ENCODE assay signal across 13 cellular contexts in the genomic region with DNA sequence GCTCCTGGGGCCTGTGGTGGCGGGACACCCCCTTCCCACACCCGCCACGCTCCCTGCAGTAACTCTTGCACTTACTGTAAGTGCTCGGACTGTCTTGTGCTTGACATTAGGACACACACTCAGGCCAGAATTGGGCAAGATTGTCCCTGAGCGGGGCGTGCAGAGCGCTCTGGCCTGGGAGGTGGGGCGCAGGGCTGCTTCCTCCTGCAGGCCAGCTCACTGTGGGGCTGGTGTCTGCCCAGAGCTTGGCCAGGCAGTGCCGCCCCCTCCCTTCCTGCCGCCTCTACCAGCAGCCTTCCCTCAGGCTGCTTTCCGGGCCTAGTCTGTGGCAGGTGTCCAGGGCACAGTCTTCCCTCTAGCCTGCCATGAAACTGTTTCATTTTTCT. TPM values are rescaled to one million over a fixed set of nuclear protein-coding genes. Genes with fewer than 3 reads are reported as not detected.
DNase-seq lines count a peak whose midpoint lies in the region; ATAC-seq and TF ChIP-seq lines count a peak whose summit lies in the region.
"Had no signal": no experiment of that assay in that cellular context is flagged by ENCODE, and none has a peak within 500 bp of the region (broad histone marks: within the 10 kb centered on the region; RNA-seq: fewer than 3 reads in every experiment).

No MANE protein-coding gene starts in this region.

- TF ChIP-seq CTCF in dorsolateral prefrontal cortex (IDR thresholded peaks at IDR 0.05 in 54 of 56, conservative IDR thresholded peaks at IDR 0.05 in 2 of 56; ENCODE audit: low read depth in 1 of 56, partially characterized antibody in 56 of 56) (no peak), neutrophil (IDR thresholded peaks at IDR 0.05) (no peak)

- peaks cover 53 to 57% of the 10 kb centered on the region in 2 experiments for H3K4me1 ChIP-seq in neutrophil (ENCODE audit: control insufficient read depth in 1 of 2, insufficient read depth in 1 of 2, low read depth in 1 of 2, low read length in 1 of 2)

- H3K4me3 ChIP-seq in dorsolateral prefrontal cortex = no peak overlapping the region
- H3K4me3 ChIP-seq in neutrophil (ENCODE audit: low read depth in 1 of 2, low read length in 1 of 2) = peak overlapping the region; percentile 40 to 51
- H3K4me3 ChIP-seq: hepatocyte had no signal

- ATAC-seq in GM18502 (IDR thresholded peaks at IDR 0.05; ENCODE audit: poor library complexity, unreplicated experiment) (peak; percentile 24), HG03159 (IDR thresholded peaks at IDR 0.05; ENCODE audit: unreplicated experiment) (peak; percentile 3), HG03342 (IDR thresholded peaks at IDR 0.05; ENCODE audit: unreplicated experiment) (no peak)
- ATAC-seq: PC-3 had no signal

- no peaks in the 10 kb centered on the region for H3K9me3 ChIP-seq in neutrophil

- intact Hi-C loops in dorsolateral prefrontal cortex (cut with DNase I) = loop anchor here in 1 of 2 donors (10.0 kb wide), 1 partner anchor 503 kb away; the partner anchor contains the start of gene ZNF598

- peak overlapping the region in 35 of 59 donors; percentile 11 to 76 (median 49) for H3K27ac ChIP-seq in dorsolateral prefrontal cortex
- peak overlapping the region; percentile 88 for H3K27ac ChIP-seq in neutrophil
- H3K27ac ChIP-seq: hepatocyte had no signal

- H3K36me3 ChIP-seq in neutrophil = no peaks in the 10 kb centered on the region

- no peaks in the 10 kb centered on the region for H3K27me3 ChIP-seq in dorsolateral prefrontal cortex
- no peaks in the 10 kb centered on the region for H3K27me3 ChIP-seq in neutrophil
- H3K27me3 ChIP-seq: hepatocyte had no signal

- DNase-seq in dorsolateral prefrontal cortex (no peak), AG08395 (ENCODE audit: low spot score) (no peak), SW480 (ENCODE audit: low spot score) (no peak)
- no peak for DNase-seq in activated CD4-positive, alpha-beta T cell treated with anti-CD3 and anti-CD28 coated beads for 1 hour
- DNase-seq: NCI-H146; PC-3; stimulated activated naive CD8-positive, alpha-beta T cell treated with anti-CD3 and anti-CD28 coated beads, Interleukin-15, Interleukin-2, amounts not matched to agents 100 U/mL and 50 U/mL, for 24 hours had no signal

RNA-seq across cellular contexts. Expression of gene ATP6V0C, which starts 6.1 kb away (rescaled TPM):
- total RNA-seq in dorsolateral prefrontal cortex = 100 to 1,000 TPM; 283 to 670 (median 496) TPM

RNA-seq across cellular contexts. Expression of gene AMDHD2, which starts 12.5 kb away (rescaled TPM):
- total RNA-seq in dorsolateral prefrontal cortex = 10 to 100 TPM; 26.9 to 73.4 (median 42.9) TPM

RNA-seq across cellular contexts. Expression of gene CEMP1, which starts 23.5 kb away (rescaled TPM):
- total RNA-seq in dorsolateral prefrontal cortex = 1 to 10 TPM in 12 of 120 experiments, under 1 TPM in 39, not detected in 69; 0.32 to 1.7 (median 0.77) TPM
- total RNA-seq: hepatocyte, HT1080, PC-3 had no signal

RNA-seq across cellular contexts. Expression of gene PDPK1, which starts 30.1 kb away (rescaled TPM):
- 100 to 1,000 TPM in 95 of 120 experiments, 10 to 100 TPM in 25; 75.2 to 164 (median 115) TPM for total RNA-seq in dorsolateral prefrontal cortex

RNA-seq across cellular contexts. Expression of gene TBC1D24, which starts 32.7 kb away (rescaled TPM):
- 10 to 100 TPM; 27.5 to 97.0 (median 62.6) TPM for total RNA-seq in dorsolateral prefrontal cortex

Comparison
In these comparisons a context has a peak if more than half of its experiments do, and no peak if none do; other contexts are left out.
1. H3K4me3 ChIP-seq: peak in neutrophil (2 of 2); none in dorsolateral prefrontal cortex (0 of 59).